In the genomic region with DNA sequence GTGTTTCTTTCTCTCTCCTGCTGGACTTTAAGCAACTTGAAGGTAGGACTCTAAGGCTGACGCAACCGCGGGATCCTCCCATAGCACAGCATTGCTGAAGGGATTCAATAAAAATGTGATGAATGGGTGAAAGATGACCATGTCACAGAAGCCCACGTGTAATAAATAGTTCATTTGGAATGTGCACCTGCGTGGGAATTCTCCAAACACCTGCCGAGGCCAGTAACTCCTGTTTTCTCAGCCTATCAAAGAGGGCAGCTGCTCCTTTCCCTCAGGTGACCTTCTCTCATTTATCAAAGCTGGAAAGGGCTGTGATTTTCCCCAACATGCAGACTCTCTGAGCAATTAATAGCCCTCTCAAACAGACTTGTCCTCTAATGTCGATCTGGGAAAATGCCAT, we compare ENCODE assay signal across 16 cellular contexts.
"Had no signal": no experiment of that assay in that cellular context is flagged by ENCODE, and none has a peak within 500 bp of the region (broad histone marks: within the 10 kb centered on the region; RNA-seq: fewer than 3 reads in every experiment).

No MANE protein-coding gene starts in this region.

- H3K9me3 ChIP-seq: right lobe of liver had no signal

- H3K27ac Mint-ChIP-seq: effector memory CD8-positive, alpha-beta T cell; immature natural killer cell; memory B cell; naive B cell; natural killer cell treated with Interleukin-12 subunit alpha and Interleukin-12 subunit beta and Interleukin-15 and Interleukin-18, amount 100 ng/mL, for 72 hours; neural progenitor cell; stimulated activated naive CD8-positive, alpha-beta T cell treated with anti-CD3 and anti-CD28 coated beads, Interleukin-15, Interleukin-2, amounts not matched to agents 100 ng/mL and 50 ng/mL, for 24 hours had no signal

- DNase-seq: cortex of kidney; effector memory CD8-positive, alpha-beta T cell; hypothalamus; immature natural killer cell; islet precursor cell; kidney glomerular epithelial cell; naive B cell; right lobe of liver; small intestine; stimulated activated CD4-positive, alpha-beta T cell treated with anti-CD3 and anti-CD28 coated beads, Interleukin-15, amount 100 ng/mL, for 24 hours; stimulated activated CD4-positive, alpha-beta T cell treated with anti-CD3 and anti-CD28 coated beads, Interleukin-2, amount 100 ng/mL, for 48 hours; stimulated activated naive B cell treated with anti-CD40 and anti-IgM and Interleukin-4, amounts not matched to agents 10 μg/mL and 1 μg/mL and 100 μg/mL, for 72 hours had no signal

- H3K27me3 Mint-ChIP-seq: effector memory CD8-positive, alpha-beta T cell; memory B cell; naive B cell; natural killer cell treated with Interleukin-12 subunit alpha and Interleukin-12 subunit beta and Interleukin-15 and Interleukin-18, amount 100 ng/mL, for 72 hours; stimulated activated naive B cell treated with anti-CD40 and anti-IgM and Interleukin-4, amounts not matched to agents 10 μg/mL and 1 μg/mL and 100 μg/mL, for 72 hours; stimulated activated naive CD8-positive, alpha-beta T cell treated with anti-CD3 and anti-CD28 coated beads, Interleukin-15, Interleukin-2, amounts not matched to agents 100 ng/mL and 50 ng/mL, for 24 hours had no signal

- H3K4me3 Mint-ChIP-seq: effector memory CD8-positive, alpha-beta T cell; immature natural killer cell; memory B cell; naive B cell; natural killer cell treated with Interleukin-12 subunit alpha and Interleukin-12 subunit beta and Interleukin-15 and Interleukin-18, amount 100 ng/mL, for 72 hours; neural progenitor cell; stimulated activated naive B cell treated with anti-CD40 and anti-IgM and Interleukin-4, amounts not matched to agents 10 μg/mL and 1 μg/mL and 100 μg/mL, for 72 hours; stimulated activated naive CD8-positive, alpha-beta T cell treated with anti-CD3 and anti-CD28 coated beads, Interleukin-15, Interleukin-2, amounts not matched to agents 100 ng/mL and 50 ng/mL, for 24 hours had no signal

- ATAC-seq: effector memory CD8-positive, alpha-beta T cell; natural killer cell treated with Interleukin-12 subunit alpha and Interleukin-12 subunit beta and Interleukin-15 and Interleukin-18, amount 100 ng/mL, for 72 hours; right lobe of liver; stimulated activated naive B cell treated with anti-CD40 and anti-IgM and Interleukin-4, amounts not matched to agents 10 μg/mL and 1 μg/mL and 100 μg/mL, for 72 hours had no signal
